Comparison of ENCODE assay signal across 23 cellular contexts in genomic region chr22:47115921-47116320, GRCh38.
"Had no signal": no experiment of that assay in that cellular context is flagged by ENCODE, and none has a peak within 500 bp of the region (broad histone marks: within the 10 kb centered on the region; RNA-seq: fewer than 3 reads in every experiment).

No MANE protein-coding gene starts in this region.

- H3K27ac Mint-ChIP-seq: mesothelial cell of epicardium; naive thymus-derived CD4-positive, alpha-beta T cell; progenitor cell of endocrine pancreas; type B pancreatic cell had no signal

- H3K27ac ChIP-seq: dorsolateral prefrontal cortex, right lobe of liver, testis, tibial artery had no signal

- H3K27me3 ChIP-seq: dorsolateral prefrontal cortex, right lobe of liver, testis, tibial artery had no signal

- H3K4me3 Mint-ChIP-seq: mesothelial cell of epicardium; naive thymus-derived CD4-positive, alpha-beta T cell; neural crest cell; stimulated activated effector memory CD8-positive, alpha-beta T cell treated with anti-CD3 and anti-CD28 coated beads, Interleukin-12 subunit alpha, Interleukin-12 subunit beta, amount 100 ng/mL, for 72 hours; type B pancreatic cell had no signal

- FAIRE-seq: colon, frontal cortex, keratinocyte, urothelium cell line had no signal

- H3K4me3 ChIP-seq: dorsolateral prefrontal cortex, mucosa of descending colon, right lobe of liver, smooth muscle cell, testis, tibial artery had no signal

- H3K27me3 Mint-ChIP-seq: naive thymus-derived CD4-positive, alpha-beta T cell; progenitor cell of endocrine pancreas; type B pancreatic cell had no signal

- H3K4me1 ChIP-seq: testis, tibial artery had no signal

- DNase-seq: caudate nucleus; cerebellar nuclear complex; effector CD4-positive, alpha-beta T cell; mesenchymal stem cell; naive thymus-derived CD4-positive, alpha-beta T cell; stimulated activated CD4-positive, alpha-beta T cell treated with anti-CD3 and anti-CD28 coated beads, Interleukin-2, amount 100 ng/mL, for 24 hours; stimulated activated CD4-positive, alpha-beta T cell treated with anti-CD3 and anti-CD28 coated beads, Interleukin-4, amount 100 ng/mL, for 24 hours; stimulated activated naive CD4-positive, alpha-beta T cell treated with Interleukin-2 at 50 U/mL for 16 hours; testis had no signal

- ATAC-seq: naive thymus-derived CD4-positive, alpha-beta T cell; stimulated activated effector memory CD8-positive, alpha-beta T cell treated with anti-CD3 and anti-CD28 coated beads, Interleukin-12 subunit alpha, Interleukin-12 subunit beta, amount 100 ng/mL, for 72 hours had no signal

- H3K36me3 ChIP-seq: right lobe of liver had no signal

- H3K4me1 Mint-ChIP-seq: mesothelial cell of epicardium; stimulated activated effector memory CD8-positive, alpha-beta T cell treated with anti-CD3 and anti-CD28 coated beads, Interleukin-12 subunit alpha, Interleukin-12 subunit beta, amount 100 ng/mL, for 72 hours had no signal

- H3K9me3 ChIP-seq: mucosa of descending colon, right lobe of liver, testis, tibial artery had no signal

- H3K9me3 Mint-ChIP-seq: mesothelial cell of epicardium; neural crest cell; stimulated activated effector memory CD8-positive, alpha-beta T cell treated with anti-CD3 and anti-CD28 coated beads, Interleukin-12 subunit alpha, Interleukin-12 subunit beta, amount 100 ng/mL, for 72 hours; type B pancreatic cell had no signal
